In the genomic region with DNA sequence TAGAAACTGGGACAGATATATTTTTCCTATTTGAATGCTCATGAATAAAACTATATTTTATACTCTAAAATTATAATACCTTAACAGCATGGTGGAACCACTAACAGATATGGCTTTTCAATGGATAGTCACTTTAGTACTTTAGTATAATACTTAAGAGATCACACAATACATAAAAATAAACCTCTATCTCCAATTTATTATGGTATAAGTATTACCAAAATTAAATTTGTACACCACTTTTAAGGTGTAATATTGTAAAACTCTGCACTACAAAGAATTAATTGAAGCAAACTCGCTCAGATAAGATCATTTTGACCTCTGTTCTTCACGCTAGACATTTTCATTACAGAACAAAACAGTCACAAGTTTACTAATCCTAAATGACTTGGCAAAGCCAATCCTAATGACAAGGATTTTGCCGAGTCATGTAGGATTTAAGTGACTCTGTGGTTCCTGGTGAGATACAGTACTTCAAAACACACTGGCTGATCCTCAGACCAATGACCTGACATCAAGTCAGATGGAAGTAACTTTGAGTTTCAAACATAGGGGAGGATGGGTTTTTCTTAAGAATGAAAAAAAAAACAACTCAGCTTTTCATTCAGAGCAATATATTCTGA, we compare ENCODE assay signal across 1 cellular context.
TF ChIP-seq lines count a peak whose summit lies in the region.

No MANE protein-coding gene starts in this region.

TF ChIP-seq in GM23338, 12 proteins besides CTCF, POLR2A, EP300 and RAD21 (continued from another document):
- TF ChIP-seq, protein P1, sequence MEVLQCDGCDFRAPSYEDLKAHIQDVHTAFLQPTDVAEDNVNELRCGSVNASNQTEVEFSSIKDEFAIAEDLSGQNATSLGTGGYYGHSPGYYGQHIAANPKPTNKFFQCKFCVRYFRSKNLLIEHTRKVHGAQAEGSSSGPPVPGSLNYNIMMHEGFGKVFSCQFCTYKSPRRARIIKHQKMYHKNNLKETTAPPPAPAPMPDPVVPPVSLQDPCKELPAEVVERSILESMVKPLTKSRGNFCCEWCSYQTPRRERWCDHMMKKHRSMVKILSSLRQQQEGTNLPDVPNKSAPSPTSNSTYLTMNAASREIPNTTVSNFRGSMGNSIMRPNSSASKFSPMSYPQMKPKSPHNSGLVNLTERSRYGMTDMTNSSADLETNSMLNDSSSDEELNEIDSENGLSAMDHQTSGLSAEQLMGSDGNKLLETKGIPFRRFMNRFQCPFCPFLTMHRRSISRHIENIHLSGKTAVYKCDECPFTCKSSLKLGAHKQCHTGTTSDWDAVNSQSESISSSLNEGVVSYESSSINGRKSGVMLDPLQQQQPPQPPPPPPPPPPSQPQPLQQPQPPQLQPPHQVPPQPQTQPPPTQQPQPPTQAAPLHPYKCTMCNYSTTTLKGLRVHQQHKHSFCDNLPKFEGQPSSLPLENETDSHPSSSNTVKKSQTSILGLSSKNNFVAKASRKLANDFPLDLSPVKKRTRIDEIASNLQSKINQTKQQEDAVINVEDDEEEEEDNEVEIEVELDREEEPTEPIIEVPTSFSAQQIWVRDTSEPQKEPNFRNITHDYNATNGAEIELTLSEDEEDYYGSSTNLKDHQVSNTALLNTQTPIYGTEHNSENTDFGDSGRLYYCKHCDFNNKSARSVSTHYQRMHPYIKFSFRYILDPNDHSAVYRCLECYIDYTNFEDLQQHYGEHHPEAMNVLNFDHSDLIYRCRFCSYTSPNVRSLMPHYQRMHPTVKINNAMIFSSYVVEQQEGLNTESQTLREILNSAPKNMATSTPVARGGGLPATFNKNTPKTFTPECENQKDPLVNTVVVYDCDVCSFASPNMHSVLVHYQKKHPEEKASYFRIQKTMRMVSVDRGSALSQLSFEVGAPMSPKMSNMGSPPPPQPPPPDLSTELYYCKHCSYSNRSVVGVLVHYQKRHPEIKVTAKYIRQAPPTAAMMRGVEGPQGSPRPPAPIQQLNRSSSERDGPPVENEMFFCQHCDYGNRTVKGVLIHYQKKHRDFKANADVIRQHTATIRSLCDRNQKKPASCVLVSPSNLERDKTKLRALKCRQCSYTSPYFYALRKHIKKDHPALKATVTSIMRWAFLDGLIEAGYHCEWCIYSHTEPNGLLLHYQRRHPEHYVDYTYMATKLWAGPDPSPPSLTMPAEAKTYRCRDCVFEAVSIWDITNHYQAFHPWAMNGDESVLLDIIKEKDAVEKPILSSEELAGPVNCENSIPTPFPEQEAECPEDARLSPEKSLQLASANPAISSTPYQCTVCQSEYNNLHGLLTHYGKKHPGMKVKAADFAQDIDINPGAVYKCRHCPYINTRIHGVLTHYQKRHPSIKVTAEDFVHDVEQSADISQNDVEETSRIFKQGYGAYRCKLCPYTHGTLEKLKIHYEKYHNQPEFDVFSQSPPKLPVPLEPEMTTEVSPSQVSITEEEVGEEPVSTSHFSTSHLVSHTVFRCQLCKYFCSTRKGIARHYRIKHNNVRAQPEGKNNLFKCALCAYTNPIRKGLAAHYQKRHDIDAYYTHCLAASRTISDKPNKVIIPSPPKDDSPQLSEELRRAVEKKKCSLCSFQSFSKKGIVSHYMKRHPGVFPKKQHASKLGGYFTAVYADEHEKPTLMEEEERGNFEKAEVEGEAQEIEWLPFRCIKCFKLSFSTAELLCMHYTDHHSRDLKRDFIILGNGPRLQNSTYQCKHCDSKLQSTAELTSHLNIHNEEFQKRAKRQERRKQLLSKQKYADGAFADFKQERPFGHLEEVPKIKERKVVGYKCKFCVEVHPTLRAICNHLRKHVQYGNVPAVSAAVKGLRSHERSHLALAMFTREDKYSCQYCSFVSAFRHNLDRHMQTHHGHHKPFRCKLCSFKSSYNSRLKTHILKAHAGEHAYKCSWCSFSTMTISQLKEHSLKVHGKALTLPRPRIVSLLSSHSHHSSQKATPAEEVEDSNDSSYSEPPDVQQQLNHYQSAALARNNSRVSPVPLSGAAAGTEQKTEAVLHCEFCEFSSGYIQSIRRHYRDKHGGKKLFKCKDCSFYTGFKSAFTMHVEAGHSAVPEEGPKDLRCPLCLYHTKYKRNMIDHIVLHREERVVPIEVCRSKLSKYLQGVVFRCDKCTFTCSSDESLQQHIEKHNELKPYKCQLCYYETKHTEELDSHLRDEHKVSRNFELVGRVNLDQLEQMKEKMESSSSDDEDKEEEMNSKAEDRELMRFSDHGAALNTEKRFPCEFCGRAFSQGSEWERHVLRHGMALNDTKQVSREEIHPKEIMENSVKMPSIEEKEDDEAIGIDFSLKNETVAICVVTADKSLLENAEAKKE (CRISPR knock-in tag; IDR thresholded peaks at IDR 0.05): no peak
- no peak for TF ChIP-seq ZNF114 (CRISPR knock-in tag; IDR thresholded peaks at IDR 0.05)
